In genomic region chrX:30151964-30152363, GRCh38 we compare ENCODE assay signal across 21 cellular contexts.
DNase-seq lines count a peak whose midpoint lies in the region; ATAC-seq and TF ChIP-seq lines count a peak whose summit lies in the region.
"Had no signal": no experiment of that assay in that cellular context is flagged by ENCODE, and none has a peak within 500 bp of the region (broad histone marks: within the 10 kb centered on the region; RNA-seq: fewer than 3 reads in every experiment).

No MANE protein-coding gene starts in this region.

- H4K12ac ChIP-seq in trophoblast cell (ENCODE audit: low read depth, low read length) = no peak overlapping the region

- no peak overlapping the region for H3K4ac ChIP-seq in trophoblast cell (ENCODE audit: low read depth, low read length)

- H3K4me2 ChIP-seq in Loucy (ENCODE audit: low read depth, low read length, poor library complexity, severe bottlenecking) (peak overlapping the region; percentile 30), trophoblast cell (ENCODE audit: low read length) (no peak overlapping the region)
- H3K4me2 ChIP-seq: BLaER1 had no signal

- H3K4me3 ChIP-seq in Loucy (ENCODE audit: low read length, poor library complexity, severe bottlenecking) (no peak overlapping the region), trophoblast cell (ENCODE audit: low read depth, low read length) (no peak overlapping the region)
- H3K4me3 ChIP-seq: BLaER1, GM12878, GM23248 had no signal

- H4K8ac ChIP-seq in trophoblast cell (ENCODE audit: low read depth, low read length) = no peak overlapping the region

- peaks cover 25% of the 10 kb centered on the region for H3K79me1 ChIP-seq in trophoblast cell (ENCODE audit: low read length)

- WGBS in trophoblast cell (ENCODE audit: extremely low coverage, insufficient coverage, insufficient read length) = no CpG with 5 or more reads among the region's 3 CpGs

- H3K79me2 ChIP-seq in Loucy (ENCODE audit: insufficient read depth, low read length) (no peaks in the 10 kb centered on the region), trophoblast cell (ENCODE audit: control insufficient read depth, insufficient read depth, low read length, poor library complexity) (peaks cover 10% of the 10 kb centered on the region)

- peak overlapping the region; percentile 16 for H2BK5ac ChIP-seq in trophoblast cell (ENCODE audit: low read depth, low read length, poor library complexity)

- intact Hi-C loops in Right ventricle myocardium superior (cut with DNase I) = no loop called here
- intact Hi-C loops in cardiac septum (cut with DNase I) = no loop called here

- peak overlapping the region; percentile 36 for H2BK12ac ChIP-seq in trophoblast cell (ENCODE audit: low read length)

- DNase-seq in Right ventricle myocardium superior = no peak
- no peak for DNase-seq in cardiac septum (ENCODE audit: low spot score)
- peak; percentile 32 for DNase-seq in amniotic epithelial cell (ENCODE audit: low read depth)
- DNase-seq in trophoblast cell = no peak
- no peak for DNase-seq in foreskin keratinocyte
- DNase-seq in caudate nucleus (lab: John Stamatoyannopoulos, UW) = no peak
- no peak for DNase-seq in activated effector memory CD4-positive, alpha-beta T cell treated with anti-CD3 and anti-CD28 coated beads, Interleukin-2, amount 50 U/mL, for 16 hours
- DNase-seq: CD4-positive, CD25-positive, alpha-beta regulatory T cell; CD8-positive, alpha-beta memory T cell; DMS 273 treated with DMSO at 0.1 percent for 48 hours; DMS79; EL; GDM1; GM23248; H7; HCEC 1CT had no signal

- H3K9me3 ChIP-seq in Loucy (ENCODE audit: insufficient read depth, low read depth, low read length) = no peaks in the 10 kb centered on the region
- peaks cover 13% of the 10 kb centered on the region for H3K9me3 ChIP-seq in trophoblast cell (ENCODE audit: insufficient read depth, low read depth, low read length)
- H3K9me3 ChIP-seq: BLaER1 had no signal

- H2AK5ac ChIP-seq in trophoblast cell (ENCODE audit: low read length) = no peak overlapping the region

- ATAC-seq in Right ventricle myocardium superior (ENCODE audit: poor library complexity) (peak; percentile 29), foreskin keratinocyte (no peak)
- ATAC-seq: GM12878 had no signal

- H3K9ac ChIP-seq in Loucy (ENCODE audit: low read depth, low read length, poor library complexity, severe bottlenecking) (peak overlapping the region; percentile 39), trophoblast cell (ENCODE audit: low read length) (no peak overlapping the region)
- H3K9ac ChIP-seq: BLaER1, GM23248 had no signal

- H4K20me1 ChIP-seq in Loucy (ENCODE audit: insufficient read depth, low read length, poor library complexity, severe bottlenecking) = no peaks in the 10 kb centered on the region
- H4K20me1 ChIP-seq: BLaER1 had no signal

- peak overlapping the region; percentile 68 for H2BK120ac ChIP-seq in trophoblast cell (ENCODE audit: insufficient read depth, low read length, poor library complexity)

- peak overlapping the region; percentile 45 for H2AFZ ChIP-seq in Loucy (ENCODE audit: low read length)
- H2AFZ ChIP-seq in trophoblast cell (ENCODE audit: insufficient read depth, low read length, poor library complexity) = no peak overlapping the region
- H2AFZ ChIP-seq: GM23248 had no signal

- no peaks in the 10 kb centered on the region for H3K36me3 ChIP-seq in Loucy (ENCODE audit: insufficient read depth, low read length)
- H3K36me3 ChIP-seq in trophoblast cell (ENCODE audit: control insufficient read depth in 1 of 2, insufficient read depth in 2 of 2, low read length in 2 of 2) = peaks cover 0 to 3% of the 10 kb centered on the region in 2 experiments
- H3K36me3 ChIP-seq: BLaER1 had no signal

- no peak for TF ChIP-seq CTCF in Loucy (conservative IDR thresholded peaks at IDR 0.05; ENCODE audit: low read length)
- no peak for TF ChIP-seq CTCF in foreskin keratinocyte (conservative IDR thresholded peaks at IDR 0.05)

- H3K23ac ChIP-seq in trophoblast cell (ENCODE audit: low read length) = no peak overlapping the region

- H3K4me1 ChIP-seq in Loucy (ENCODE audit: insufficient read depth, low read length, poor library complexity, severe bottlenecking) (peaks cover 41% of the 10 kb centered on the region), trophoblast cell (ENCODE audit: control insufficient read depth in 1 of 2, insufficient read depth in 2 of 2, low read length in 2 of 2) (peaks cover 11 to 16% of the 10 kb centered on the region in 2 experiments), foreskin keratinocyte (no peaks in the 10 kb centered on the region)
- H3K4me1 ChIP-seq: BLaER1 had no signal

- H3K27ac ChIP-seq in trophoblast cell (ENCODE audit: low read depth, low read length) = no peak overlapping the region
- no peak overlapping the region for H3K27ac ChIP-seq in foreskin keratinocyte
- H3K27ac ChIP-seq in caudate nucleus (ENCODE audit: low read depth, low read length) = no peak overlapping the region
- H3K27ac ChIP-seq: 22Rv1, BLaER1, C4-2B, GM23248 had no signal

- H3K18ac ChIP-seq in trophoblast cell (ENCODE audit: low read length) = no peak overlapping the region

- H4K91ac ChIP-seq in trophoblast cell (ENCODE audit: low read depth, low read length) = peak overlapping the region; percentile 39

- H3F3A ChIP-seq in Loucy (ENCODE audit: low read depth) = 0 out of 2 replicates have a peak, but pooled peaks cover 3% of the 10 kb centered on the region

- H3K27me3 ChIP-seq in Loucy (ENCODE audit: insufficient read depth, low read length, poor library complexity, severe bottlenecking) = no peaks in the 10 kb centered on the region
- no peaks in the 10 kb centered on the region for H3K27me3 ChIP-seq in trophoblast cell (ENCODE audit: insufficient read depth, low read length)
- no peaks in the 10 kb centered on the region for H3K27me3 ChIP-seq in foreskin keratinocyte
- H3K27me3 ChIP-seq: BLaER1 had no signal

- no peaks in the 10 kb centered on the region for H3K9me2 ChIP-seq in Loucy (replicated peaks; ENCODE audit: low read depth, low read length)

- no peak overlapping the region for H3K14ac ChIP-seq in trophoblast cell (ENCODE audit: low read length)
